In genomic region chrX:154593201-154593600, GRCh38 we compare ENCODE assay signal across 23 cellular contexts. TPM values are rescaled to one million over a fixed set of nuclear protein-coding genes. Genes with fewer than 3 reads are reported as not detected.
"Had no signal": no experiment of that assay in that cellular context is flagged by ENCODE, and none has a peak within 500 bp of the region (broad histone marks: within the 10 kb centered on the region; RNA-seq: fewer than 3 reads in every experiment).

No MANE protein-coding gene starts in this region.

- DNase-seq: KBM-7, MG63, NCI-H1092, NCI-H1105 treated with DMSO at 0.1 percent for 48 hours, NCI-H1417 treated with DMSO at 0.1 percent for 48 hours, NCI-H146, NCI-H1694 treated with DMSO at 0.1 percent for 48 hours, NCI-H1930, NCI-H2081 treated with DMSO at 0.1 percent for 48 hours, NCI-H2171, NCI-H226, NCI-H446, NCI-H510A, NCI-H524 treated with DMSO at 0.1 percent for 48 hours, NCI-H69, NCI-H774, OCI-M1, SHP77, SK-N-SH, SW 1271 had no signal

- H3K27me3 ChIP-seq: MG63 had no signal

- H3K27ac ChIP-seq: HL-60, RWPE1 had no signal

- H3K4me3 ChIP-seq: MG63 had no signal

- H3K9me3 ChIP-seq: MG63, SK-N-SH had no signal

- H3K36me3 ChIP-seq: MG63 had no signal

RNA-seq across cellular contexts. Expression of gene CTAG1A, which starts 8.3 kb away (rescaled TPM):
- total RNA-seq: SK-MEL-5 had no signal

RNA-seq across cellular contexts. Expression of gene CTAG1B, which starts 25.9 kb away (rescaled TPM):
- total RNA-seq: SK-MEL-5 had no signal
